In genomic region chr11:60934790-60935605, GRCh38 we compare ENCODE assay signal across 21 cellular contexts. TPM values are rescaled to one million over a fixed set of nuclear protein-coding genes. Genes with fewer than 3 reads are reported as not detected.
"Had no signal": no experiment of that assay in that cellular context is flagged by ENCODE, and none has a peak within 500 bp of the region (broad histone marks: within the 10 kb centered on the region; RNA-seq: fewer than 3 reads in every experiment).

No MANE protein-coding gene starts in this region.

- ATAC-seq: activated CD8-positive, alpha-beta T cell treated with anti-CD3 and anti-CD28 coated beads for 36 hours; left lobe of liver; pancreas had no signal

- H3K36me3 Mint-ChIP-seq: activated naive CD4-positive, alpha-beta T cell treated with anti-CD3 and anti-CD28 coated beads, Interleukin-2, amount 50 U/mL, for 24 hours had no signal

- H3K4me1 Mint-ChIP-seq: activated naive CD4-positive, alpha-beta T cell treated with anti-CD3 and anti-CD28 coated beads, Interleukin-2, amount 50 U/mL, for 24 hours had no signal

- H3K36me3 ChIP-seq: breast epithelium, pancreas, right lobe of liver had no signal

- H3K4me3 Mint-ChIP-seq: activated CD4-positive, alpha-beta T cell treated with anti-CD3 and anti-CD28 coated beads, Interleukin-2, amount 10 ng/mL, durations not matched to agents 24 days and 14 days; activated CD8-positive, alpha-beta T cell treated with anti-CD3 and anti-CD28 coated beads for 36 hours; activated naive CD4-positive, alpha-beta T cell treated with anti-CD3 and anti-CD28 coated beads, Interleukin-2, amount 50 U/mL, for 24 hours had no signal

- H3K27me3 Mint-ChIP-seq: activated naive CD4-positive, alpha-beta T cell treated with anti-CD3 and anti-CD28 coated beads, Interleukin-2, amount 50 U/mL, for 24 hours had no signal

- H3K27ac ChIP-seq: ascending aorta, breast epithelium, pancreas, right lobe of liver, tibial artery had no signal

- H3K27ac Mint-ChIP-seq: activated CD4-positive, alpha-beta T cell treated with anti-CD3 and anti-CD28 coated beads, Interleukin-2, amount 10 ng/mL, durations not matched to agents 24 days and 14 days; activated CD8-positive, alpha-beta T cell treated with anti-CD3 and anti-CD28 coated beads for 36 hours; activated naive CD4-positive, alpha-beta T cell treated with anti-CD3 and anti-CD28 coated beads, Interleukin-2, amount 50 U/mL, for 24 hours had no signal

- H3K4me1 ChIP-seq: ascending aorta, breast epithelium, right lobe of liver, tibial artery had no signal

- DNase-seq: activated CD4-positive, alpha-beta T cell treated with anti-CD3 and anti-CD28 coated beads, Interleukin-2, amount 10 ng/mL, durations not matched to agents 24 days and 14 days; activated CD8-positive, alpha-beta T cell treated with anti-CD3 and anti-CD28 coated beads for 36 hours; activated effector memory CD4-positive, alpha-beta T cell treated with Interleukin-2 at 50 U/mL for 16 hours; activated T-cell treated with anti-CD3 and anti-CD28 coated beads, Interleukin-2, amount 50 U/mL, for 1 hour; cerebellar nuclear complex; cortex of kidney; effector CD4-positive, alpha-beta T cell; kidney; right lobe of liver; stimulated activated CD4-positive, alpha-beta T cell treated with anti-CD3 and anti-CD28 coated beads, Interleukin-4, amount 100 ng/mL, for 4 hours; stimulated activated naive CD4-positive, alpha-beta T cell; substantia nigra; tibial artery had no signal

- H3K9me3 ChIP-seq: ascending aorta, breast epithelium, pancreas, right lobe of liver, tibial artery had no signal

- H3K27me3 ChIP-seq: ascending aorta, breast epithelium, pancreas, right lobe of liver had no signal

- H3K4me3 ChIP-seq: ascending aorta, breast epithelium, pancreas, right lobe of liver, smooth muscle cell, tibial artery had no signal

- H3K9me3 Mint-ChIP-seq: activated CD4-positive, alpha-beta T cell treated with anti-CD3 and anti-CD28 coated beads, Interleukin-2, amount 10 ng/mL, durations not matched to agents 24 days and 14 days; activated CD8-positive, alpha-beta T cell treated with anti-CD3 and anti-CD28 coated beads for 36 hours; activated naive CD4-positive, alpha-beta T cell treated with anti-CD3 and anti-CD28 coated beads, Interleukin-2, amount 50 U/mL, for 24 hours had no signal

RNA-seq across cellular contexts. Expression of gene CD6, which starts 36.5 kb away (rescaled TPM):
- total RNA-seq: ascending aorta, lung microvascular endothelial cell, pulmonary artery endothelial cell had no signal
- polyA plus RNA-seq: smooth muscle cell had no signal
